ENCODE assay signal across 9 cellular contexts in the genomic region with DNA sequence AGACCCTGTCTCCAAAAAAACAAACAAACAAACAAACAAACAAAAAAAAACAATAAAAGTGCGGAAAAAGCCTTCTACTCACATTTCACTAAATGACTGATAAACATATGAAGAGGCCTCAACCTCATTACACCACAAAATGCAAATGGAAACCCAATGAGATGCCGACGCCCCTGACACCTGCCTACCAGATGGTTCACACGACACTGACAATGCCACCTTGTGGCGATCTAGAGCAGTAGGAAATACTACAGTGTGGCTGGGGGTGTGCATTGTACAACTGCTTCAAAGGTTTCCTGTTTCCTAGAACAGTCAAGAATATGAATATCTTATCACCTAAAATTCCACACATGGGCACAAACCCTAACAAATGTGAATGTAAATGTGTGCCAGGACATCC. TPM values are rescaled to one million over a fixed set of nuclear protein-coding genes. Genes with fewer than 3 reads are reported as not detected.
DNase-seq lines count a peak whose midpoint lies in the region; ATAC-seq and TF ChIP-seq lines count a peak whose summit lies in the region.
"Had no signal": no experiment of that assay in that cellular context is flagged by ENCODE, and none has a peak within 500 bp of the region (broad histone marks: within the 10 kb centered on the region; RNA-seq: fewer than 3 reads in every experiment).

No MANE protein-coding gene starts in this region.

- no peak overlapping the region for H3K9ac ChIP-seq in KMS-11
- H3K9ac ChIP-seq: BLaER1 had no signal

- H3K27ac ChIP-seq in KMS-11 = no peak overlapping the region
- H3K27ac ChIP-seq in thyroid gland = no peak overlapping the region
- H3K27ac ChIP-seq: BLaER1 had no signal

- no peak for ATAC-seq in HG02642 (IDR thresholded peaks at IDR 0.05; ENCODE audit: poor library complexity, unreplicated experiment)

- peak; percentile 25 for DNase-seq in NCI-H1436 (lab: John Stamatoyannopoulos, UW)
- DNase-seq in NCI-H1436 treated with DMSO at 0.1 percent for 48 hours (lab: John Stamatoyannopoulos, UW) = no peak
- peak; percentile 27 for DNase-seq in T follicular helper cell (ENCODE audit: low read depth)
- peak; percentile 36 for DNase-seq in epithelial cell of esophagus (ENCODE audit: low read depth)
- DNase-seq in stimulated activated CD4-positive, alpha-beta T cell treated with anti-CD3 and anti-CD28 coated beads, TNF-alpha, amount 100 ng/mL, for 24 hours (ENCODE audit: low read depth in 3 of 3) = peak in 2 of 3 experiments; percentile 19 to 25
- DNase-seq in thyroid gland = no peak

- H3K27me3 ChIP-seq in KMS-11 (ENCODE audit: insufficient read depth, low read depth) (no peaks in the 10 kb centered on the region), thyroid gland (no peaks in the 10 kb centered on the region)
- H3K27me3 ChIP-seq: BLaER1 had no signal

- no peak for TF ChIP-seq POLR2A in thyroid gland (IDR thresholded peaks at IDR 0.05)

- no peaks in the 10 kb centered on the region for H3K9me3 ChIP-seq in thyroid gland

- H3K4me2 ChIP-seq in KMS-11 = no peak overlapping the region
- H3K4me2 ChIP-seq: BLaER1 had no signal

- H3K4me1 ChIP-seq in KMS-11 (ENCODE audit: low read depth, poor library complexity, severe bottlenecking) = peaks cover 4% of the 10 kb centered on the region
- peaks cover 4 to 6% of the 10 kb centered on the region in 2 donors for H3K4me1 ChIP-seq in thyroid gland

- H2AFZ ChIP-seq in KMS-11 (ENCODE audit: low read depth) = no peak overlapping the region

- no peaks in the 10 kb centered on the region for H4K20me1 ChIP-seq in KMS-11 (ENCODE audit: insufficient read depth)
- H4K20me1 ChIP-seq: BLaER1 had no signal

- H3K79me2 ChIP-seq in KMS-11 (ENCODE audit: insufficient read depth, low read depth) = no peaks in the 10 kb centered on the region

- H3K4me3 ChIP-seq in KMS-11 (IDR thresholded peaks at IDR 0.05; ENCODE audit: insufficient read depth, low read depth, low read length) (no peak overlapping the region), epithelial cell of esophagus (ENCODE audit: low read length) (no peak overlapping the region), thyroid gland (replicated peaks in 1 of 3) (no peak overlapping the region)
- H3K4me3 ChIP-seq: BLaER1 had no signal

- 42 to 44% methylated on average over 5 of the region's 5 CpGs for WGBS in thyroid gland, 2 donors

- peak; percentile 43; the same call in 1 of the 2 replicates for TF ChIP-seq CTCF in KMS-11 (conservative IDR thresholded peaks at IDR 0.05; ENCODE audit: low read depth, low read length)
- peak; percentile 43 for TF ChIP-seq CTCF in epithelial cell of esophagus (IDR thresholded peaks at IDR 0.05; ENCODE audit: insufficient read depth, low read depth, low read length, missing control alignments)
- peak in 2 of 6 experiments; percentile 15 to 34 for TF ChIP-seq CTCF in thyroid gland (IDR thresholded peaks at IDR 0.05)

- intact Hi-C loops in thyroid gland (cut with DNase I) = no loop called here

- H3K36me3 ChIP-seq in KMS-11 (ENCODE audit: insufficient read depth) (no peaks in the 10 kb centered on the region), thyroid gland (no peaks in the 10 kb centered on the region)
- H3K36me3 ChIP-seq: BLaER1 had no signal

RNA-seq across cellular contexts. Expression of a gene that starts 14.0 kb away (rescaled TPM):
- total RNA-seq in thyroid gland = 1 to 10 TPM; 1.0 to 2.0 (median 1.5) TPM

RNA-seq across cellular contexts. Expression of a gene that starts 14.6 kb away (rescaled TPM):
- 10 to 100 TPM; 33.5 to 60.8 (median 47.9) TPM for total RNA-seq in thyroid gland

Comparison
In these comparisons a context has a peak if more than half of its experiments do, and no peak if none do; other contexts are left out.
1. DNase-seq: peak in NCI-H1436 (single experiment), T follicular helper cell (single experiment), epithelial cell of esophagus (single experiment) and stimulated activated CD4-positive, alpha-beta T cell treated with anti-CD3 and anti-CD28 coated beads, TNF-alpha, amount 100 ng/mL, for 24 hours (2 of 3); none in NCI-H1436 treated with DMSO at 0.1 percent for 48 hours (single experiment) and thyroid gland (0 of 2).